ENCODE assay signal across 1 cellular context in genomic region chr1:212792396-212792908, GRCh38.
TF ChIP-seq lines count a peak whose summit lies in the region.

No MANE protein-coding gene starts in this region.

TF ChIP-seq in GM23338, 12 proteins besides CTCF, POLR2A, EP300 and RAD21 (continued from another document):
- TF ChIP-seq, protein P1, sequence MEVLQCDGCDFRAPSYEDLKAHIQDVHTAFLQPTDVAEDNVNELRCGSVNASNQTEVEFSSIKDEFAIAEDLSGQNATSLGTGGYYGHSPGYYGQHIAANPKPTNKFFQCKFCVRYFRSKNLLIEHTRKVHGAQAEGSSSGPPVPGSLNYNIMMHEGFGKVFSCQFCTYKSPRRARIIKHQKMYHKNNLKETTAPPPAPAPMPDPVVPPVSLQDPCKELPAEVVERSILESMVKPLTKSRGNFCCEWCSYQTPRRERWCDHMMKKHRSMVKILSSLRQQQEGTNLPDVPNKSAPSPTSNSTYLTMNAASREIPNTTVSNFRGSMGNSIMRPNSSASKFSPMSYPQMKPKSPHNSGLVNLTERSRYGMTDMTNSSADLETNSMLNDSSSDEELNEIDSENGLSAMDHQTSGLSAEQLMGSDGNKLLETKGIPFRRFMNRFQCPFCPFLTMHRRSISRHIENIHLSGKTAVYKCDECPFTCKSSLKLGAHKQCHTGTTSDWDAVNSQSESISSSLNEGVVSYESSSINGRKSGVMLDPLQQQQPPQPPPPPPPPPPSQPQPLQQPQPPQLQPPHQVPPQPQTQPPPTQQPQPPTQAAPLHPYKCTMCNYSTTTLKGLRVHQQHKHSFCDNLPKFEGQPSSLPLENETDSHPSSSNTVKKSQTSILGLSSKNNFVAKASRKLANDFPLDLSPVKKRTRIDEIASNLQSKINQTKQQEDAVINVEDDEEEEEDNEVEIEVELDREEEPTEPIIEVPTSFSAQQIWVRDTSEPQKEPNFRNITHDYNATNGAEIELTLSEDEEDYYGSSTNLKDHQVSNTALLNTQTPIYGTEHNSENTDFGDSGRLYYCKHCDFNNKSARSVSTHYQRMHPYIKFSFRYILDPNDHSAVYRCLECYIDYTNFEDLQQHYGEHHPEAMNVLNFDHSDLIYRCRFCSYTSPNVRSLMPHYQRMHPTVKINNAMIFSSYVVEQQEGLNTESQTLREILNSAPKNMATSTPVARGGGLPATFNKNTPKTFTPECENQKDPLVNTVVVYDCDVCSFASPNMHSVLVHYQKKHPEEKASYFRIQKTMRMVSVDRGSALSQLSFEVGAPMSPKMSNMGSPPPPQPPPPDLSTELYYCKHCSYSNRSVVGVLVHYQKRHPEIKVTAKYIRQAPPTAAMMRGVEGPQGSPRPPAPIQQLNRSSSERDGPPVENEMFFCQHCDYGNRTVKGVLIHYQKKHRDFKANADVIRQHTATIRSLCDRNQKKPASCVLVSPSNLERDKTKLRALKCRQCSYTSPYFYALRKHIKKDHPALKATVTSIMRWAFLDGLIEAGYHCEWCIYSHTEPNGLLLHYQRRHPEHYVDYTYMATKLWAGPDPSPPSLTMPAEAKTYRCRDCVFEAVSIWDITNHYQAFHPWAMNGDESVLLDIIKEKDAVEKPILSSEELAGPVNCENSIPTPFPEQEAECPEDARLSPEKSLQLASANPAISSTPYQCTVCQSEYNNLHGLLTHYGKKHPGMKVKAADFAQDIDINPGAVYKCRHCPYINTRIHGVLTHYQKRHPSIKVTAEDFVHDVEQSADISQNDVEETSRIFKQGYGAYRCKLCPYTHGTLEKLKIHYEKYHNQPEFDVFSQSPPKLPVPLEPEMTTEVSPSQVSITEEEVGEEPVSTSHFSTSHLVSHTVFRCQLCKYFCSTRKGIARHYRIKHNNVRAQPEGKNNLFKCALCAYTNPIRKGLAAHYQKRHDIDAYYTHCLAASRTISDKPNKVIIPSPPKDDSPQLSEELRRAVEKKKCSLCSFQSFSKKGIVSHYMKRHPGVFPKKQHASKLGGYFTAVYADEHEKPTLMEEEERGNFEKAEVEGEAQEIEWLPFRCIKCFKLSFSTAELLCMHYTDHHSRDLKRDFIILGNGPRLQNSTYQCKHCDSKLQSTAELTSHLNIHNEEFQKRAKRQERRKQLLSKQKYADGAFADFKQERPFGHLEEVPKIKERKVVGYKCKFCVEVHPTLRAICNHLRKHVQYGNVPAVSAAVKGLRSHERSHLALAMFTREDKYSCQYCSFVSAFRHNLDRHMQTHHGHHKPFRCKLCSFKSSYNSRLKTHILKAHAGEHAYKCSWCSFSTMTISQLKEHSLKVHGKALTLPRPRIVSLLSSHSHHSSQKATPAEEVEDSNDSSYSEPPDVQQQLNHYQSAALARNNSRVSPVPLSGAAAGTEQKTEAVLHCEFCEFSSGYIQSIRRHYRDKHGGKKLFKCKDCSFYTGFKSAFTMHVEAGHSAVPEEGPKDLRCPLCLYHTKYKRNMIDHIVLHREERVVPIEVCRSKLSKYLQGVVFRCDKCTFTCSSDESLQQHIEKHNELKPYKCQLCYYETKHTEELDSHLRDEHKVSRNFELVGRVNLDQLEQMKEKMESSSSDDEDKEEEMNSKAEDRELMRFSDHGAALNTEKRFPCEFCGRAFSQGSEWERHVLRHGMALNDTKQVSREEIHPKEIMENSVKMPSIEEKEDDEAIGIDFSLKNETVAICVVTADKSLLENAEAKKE (CRISPR knock-in tag; IDR thresholded peaks at IDR 0.05): no peak
- no peak for TF ChIP-seq EZH2phosphoT487 (IDR thresholded peaks at IDR 0.05; ENCODE audit: unreplicated experiment)
- no peak for TF ChIP-seq NANOG (IDR thresholded peaks at IDR 0.05; ENCODE audit: borderline replicate concordance)
- TF ChIP-seq POLR2AphosphoS5 (IDR thresholded peaks at IDR 0.05; ENCODE audit: low read depth): no peak
- no peak for TF ChIP-seq CREB1 (CRISPR knock-in tag; IDR thresholded peaks at IDR 0.05; ENCODE audit: low read depth)
- no peak for TF ChIP-seq ZNF331 (CRISPR knock-in tag; IDR thresholded peaks at IDR 0.05; ENCODE audit: low read depth)
- TF ChIP-seq ETS1 (IDR thresholded peaks at IDR 0.05): no peak
